In the genomic region with DNA sequence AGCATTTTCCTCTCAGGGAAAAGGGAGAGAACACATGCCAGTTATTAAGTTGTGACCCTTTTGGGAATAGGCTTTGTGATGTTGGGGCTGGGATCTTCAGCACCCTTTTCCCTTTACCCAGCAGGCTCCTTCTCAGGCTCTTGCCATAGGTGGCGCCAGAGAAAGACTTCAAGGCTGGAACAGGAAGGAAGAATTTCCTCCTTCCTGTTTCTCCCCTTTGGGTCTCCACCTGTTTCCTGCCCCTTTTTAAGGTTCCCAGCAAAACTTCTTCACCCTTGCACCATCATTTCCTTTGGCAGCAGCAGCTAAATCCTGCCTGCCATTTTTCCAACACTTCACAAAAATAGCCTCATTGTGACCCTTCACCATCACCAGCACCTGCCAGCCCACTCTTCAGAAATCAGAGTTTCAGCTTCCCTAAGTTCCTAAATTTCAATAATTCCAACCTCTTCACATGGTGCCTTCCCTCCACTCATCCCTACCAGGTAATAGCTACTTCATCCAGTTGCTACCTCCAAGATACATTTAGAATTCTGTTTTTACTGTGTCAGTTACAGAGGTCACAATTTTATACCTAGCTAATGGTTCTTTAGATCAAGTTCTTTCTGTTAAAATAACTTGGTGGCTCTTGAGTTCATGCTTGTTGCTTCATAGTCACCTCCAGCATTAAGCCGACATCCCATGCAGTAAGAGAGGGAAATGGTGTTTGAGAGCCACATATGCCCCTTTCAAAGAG, we compare ENCODE assay signal across 14 cellular contexts. TPM values are rescaled to one million over a fixed set of nuclear protein-coding genes. Genes with fewer than 3 reads are reported as not detected.
DNase-seq lines count a peak whose midpoint lies in the region; FAIRE-seq and TF ChIP-seq lines count a peak whose summit lies in the region.
"Had no signal": no experiment of that assay in that cellular context is flagged by ENCODE, and none has a peak within 500 bp of the region (broad histone marks: within the 10 kb centered on the region; RNA-seq: fewer than 3 reads in every experiment).

No MANE protein-coding gene starts in this region.

- H3K27me3 ChIP-seq in SJCRH30, result no peaks in the 10 kb centered on the region
- no peaks in the 10 kb centered on the region for H3K27me3 ChIP-seq in kidney epithelial cell (ENCODE audit: control insufficient read depth, insufficient read depth, low read length)
- no peaks in the 10 kb centered on the region for H3K27me3 ChIP-seq in small intestine (ENCODE audit: control insufficient read depth in 2 of 2, insufficient read depth in 2 of 2, low read length in 2 of 2)
- H3K27me3 ChIP-seq in ascending aorta, result no peaks in the 10 kb centered on the region

- H3K4me3 ChIP-seq in SJCRH30 (no peak overlapping the region), kidney epithelial cell (ENCODE audit: low read depth, low read length) (no peak overlapping the region), small intestine (ENCODE audit: low read depth in 1 of 2, low read length in 2 of 2) (no peak overlapping the region), ascending aorta (no peak overlapping the region)

- H3K4me1 ChIP-seq in SJCRH30 (no peaks in the 10 kb centered on the region), small intestine (ENCODE audit: control insufficient read depth in 2 of 2, insufficient read depth in 1 of 2, low read depth in 1 of 2, low read length in 1 of 2) (no peaks in the 10 kb centered on the region), ascending aorta (no peaks in the 10 kb centered on the region)

- H3K36me3 ChIP-seq in SJCRH30, result no peaks in the 10 kb centered on the region
- H3K36me3 ChIP-seq in kidney epithelial cell (ENCODE audit: control insufficient read depth, insufficient read depth, low read length), result no peaks in the 10 kb centered on the region
- H3K36me3 ChIP-seq in small intestine (ENCODE audit: control insufficient read depth in 2 of 2, insufficient read depth in 2 of 2, low read length in 2 of 2), result no peaks in the 10 kb centered on the region
- H3K36me3 ChIP-seq in ascending aorta, result no peaks in the 10 kb centered on the region

- POLR2A ChIA-PET in activated CD4-positive, alpha-beta memory T cell treated with anti-CD3 and anti-CD28 coated beads for 36 hours (lab: Charles Lee), result no interaction called here
- POLR2A ChIA-PET in activated CD4-positive, alpha-beta memory T cell treated with anti-CD3 and anti-CD28 coated beads, Interleukin-2, amount 10 ng/mL, durations not matched to agents 7 days and 5 days (lab: Charles Lee), result interaction anchor here (1.5 kb wide), 1 partner anchor 18 kb away, joined by 4 read pairs; no protein-coding TSS in a partner anchor

- peaks cover 26% of the 10 kb centered on the region for H3K9me3 Mint-ChIP-seq in activated CD4-positive, alpha-beta memory T cell treated with anti-CD3 and anti-CD28 coated beads for 36 hours
- peaks cover 27% of the 10 kb centered on the region for H3K9me3 Mint-ChIP-seq in activated CD4-positive, alpha-beta memory T cell treated with anti-CD3 and anti-CD28 coated beads, Interleukin-2, amount 10 ng/mL, durations not matched to agents 7 days and 5 days

- peaks cover 5% of the 10 kb centered on the region for H3K36me3 Mint-ChIP-seq in activated CD4-positive, alpha-beta memory T cell treated with anti-CD3 and anti-CD28 coated beads for 36 hours
- peaks cover 8% of the 10 kb centered on the region for H3K36me3 Mint-ChIP-seq in activated CD4-positive, alpha-beta memory T cell treated with anti-CD3 and anti-CD28 coated beads, Interleukin-2, amount 10 ng/mL, durations not matched to agents 7 days and 5 days (ENCODE audit: low read depth)

- H3K4me1 Mint-ChIP-seq in activated CD4-positive, alpha-beta memory T cell treated with anti-CD3 and anti-CD28 coated beads for 36 hours (ENCODE audit: low read depth), result peaks cover 10% of the 10 kb centered on the region
- H3K4me1 Mint-ChIP-seq in activated CD4-positive, alpha-beta memory T cell treated with anti-CD3 and anti-CD28 coated beads, Interleukin-2, amount 10 ng/mL, durations not matched to agents 7 days and 5 days, result peaks cover 6% of the 10 kb centered on the region
- H3K4me1 Mint-ChIP-seq: B cell had no signal

- no peak overlapping the region for H3K27ac Mint-ChIP-seq in activated CD4-positive, alpha-beta memory T cell treated with anti-CD3 and anti-CD28 coated beads for 36 hours
- H3K27ac Mint-ChIP-seq in activated CD4-positive, alpha-beta memory T cell treated with anti-CD3 and anti-CD28 coated beads, Interleukin-2, amount 10 ng/mL, durations not matched to agents 7 days and 5 days, result no peak overlapping the region
- H3K27ac Mint-ChIP-seq: B cell had no signal

- CTCF ChIA-PET in activated CD4-positive, alpha-beta memory T cell treated with anti-CD3 and anti-CD28 coated beads for 36 hours (lab: Charles Lee), result interaction anchor here (1.0 kb wide), 1 partner anchor 18 kb away, joined by 5 read pairs; no protein-coding TSS in a partner anchor
- CTCF ChIA-PET in activated CD4-positive, alpha-beta memory T cell treated with anti-CD3 and anti-CD28 coated beads, Interleukin-2, amount 10 ng/mL, durations not matched to agents 7 days and 5 days (lab: Charles Lee), result interaction anchor here (1.5 kb wide), 1 partner anchor 15 kb away, joined by 3 read pairs; no protein-coding TSS in a partner anchor

- DNase-seq in activated CD4-positive, alpha-beta memory T cell treated with anti-CD3 and anti-CD28 coated beads for 36 hours, result peak; percentile 27
- no peak for DNase-seq in activated CD4-positive, alpha-beta memory T cell treated with anti-CD3 and anti-CD28 coated beads, Interleukin-2, amount 10 ng/mL, durations not matched to agents 7 days and 5 days
- peak; percentile 16 to 40 for DNase-seq in SJCRH30
- DNase-seq in kidney epithelial cell (ENCODE audit: low read depth), result no peak
- DNase-seq in small intestine, result no peak
- DNase-seq in ascending aorta (ENCODE audit: low spot score in 2 of 2), result no peak
- no peak for DNase-seq in GDM1 (lab: John Stamatoyannopoulos, UW)
- DNase-seq: activated gamma-delta T cell, foreskin fibroblast, kidney, NCI-H2081 treated with DMSO at 0.1 percent for 48 hours had no signal

- no peak for FAIRE-seq in small intestine (lab: Jason Lieb, UNC)
- FAIRE-seq: kidney had no signal

- no peaks in the 10 kb centered on the region for H3K27me3 Mint-ChIP-seq in activated CD4-positive, alpha-beta memory T cell treated with anti-CD3 and anti-CD28 coated beads for 36 hours
- no peaks in the 10 kb centered on the region for H3K27me3 Mint-ChIP-seq in activated CD4-positive, alpha-beta memory T cell treated with anti-CD3 and anti-CD28 coated beads, Interleukin-2, amount 10 ng/mL, durations not matched to agents 7 days and 5 days

- H3K27ac ChIP-seq in SJCRH30 (no peak overlapping the region), small intestine (ENCODE audit: low read depth in 1 of 2, low read length in 1 of 2) (no peak overlapping the region), ascending aorta (no peak overlapping the region)
- H3K27ac ChIP-seq: RWPE1 had no signal

- TF ChIP-seq CTCF in GM12874 (IDR thresholded peaks at IDR 0.05; ENCODE audit: insufficient read depth, low read depth, low read length), result 0 out of 2 replicates have a peak, but pooled peaks have one; percentile 10
- peak; percentile 7 for TF ChIP-seq CTCF in kidney epithelial cell (IDR thresholded peaks at IDR 0.05; ENCODE audit: insufficient read depth, low read length, poor library complexity, severe bottlenecking)
- no peak for TF ChIP-seq CTCF in ascending aorta (IDR thresholded peaks at IDR 0.05)

- intact Hi-C loops in activated CD4-positive, alpha-beta memory T cell treated with anti-CD3 and anti-CD28 coated beads for 36 hours (cut with micrococcal nuclease), result no loop called here
- intact Hi-C loops in ascending aorta (cut with DNase I), result no loop called here

- H3K9me3 ChIP-seq in SJCRH30 (replicated peaks), result 0 out of 2 replicates have a peak, but pooled peaks cover 3% of the 10 kb centered on the region
- no peaks in the 10 kb centered on the region for H3K9me3 ChIP-seq in small intestine (ENCODE audit: control insufficient read depth, low read depth)
- H3K9me3 ChIP-seq in ascending aorta, result peaks cover 4 to 11% of the 10 kb centered on the region in 2 donors

- no peak overlapping the region for H3K4me3 Mint-ChIP-seq in activated CD4-positive, alpha-beta memory T cell treated with anti-CD3 and anti-CD28 coated beads for 36 hours
- no peak overlapping the region for H3K4me3 Mint-ChIP-seq in activated CD4-positive, alpha-beta memory T cell treated with anti-CD3 and anti-CD28 coated beads, Interleukin-2, amount 10 ng/mL, durations not matched to agents 7 days and 5 days
- H3K4me3 Mint-ChIP-seq: B cell had no signal

- 74 to 88% (median 88%) methylated on average over 2 of the region's 2 CpGs for WGBS in small intestine, 3 donors

RNA-seq across cellular contexts. Expression of a gene that starts 22.4 kb away (rescaled TPM):
- total RNA-seq in activated CD4-positive, alpha-beta memory T cell treated with anti-CD3 and anti-CD28 coated beads for 36 hours, result 10 to 100 TPM; 25.9 to 26.6 TPM
- total RNA-seq in activated CD4-positive, alpha-beta memory T cell treated with anti-CD3 and anti-CD28 coated beads, Interleukin-2, amount 10 ng/mL, durations not matched to agents 7 days and 5 days, result 10 to 100 TPM; 32.7 to 33.2 TPM
- 22.1 and 23.4 TPM in 2 replicates for total RNA-seq in SJCRH30 (2014; rRNA removed; shearing (Covaris generic))
- total RNA-seq in kidney epithelial cell (48.2 and 61.3 TPM in 2 replicates), ascending aorta (31.7 TPM)
- polyA plus RNA-seq in small intestine, result 10 to 100 TPM in 1 of 3 donors, 1 to 10 TPM in 2; 1.4 to 10.5 (median 2.0) TPM

Comparison
In these comparisons a context has a peak if more than half of its experiments do, and no peak if none do; other contexts are left out.
1. DNase-seq: peak in activated CD4-positive, alpha-beta memory T cell treated with anti-CD3 and anti-CD28 coated beads for 36 hours (single experiment) and SJCRH30 (2 of 2); none in activated CD4-positive, alpha-beta memory T cell treated with anti-CD3 and anti-CD28 coated beads, Interleukin-2, amount 10 ng/mL, durations not matched to agents 7 days and 5 days (single experiment), kidney epithelial cell (single experiment), small intestine (single experiment), ascending aorta (0 of 2) and GDM1 (single experiment).
2. CTCF ChIP-seq: peak in GM12874 (single experiment) and kidney epithelial cell (single experiment); none in ascending aorta (0 of 3).